In the genomic region with DNA sequence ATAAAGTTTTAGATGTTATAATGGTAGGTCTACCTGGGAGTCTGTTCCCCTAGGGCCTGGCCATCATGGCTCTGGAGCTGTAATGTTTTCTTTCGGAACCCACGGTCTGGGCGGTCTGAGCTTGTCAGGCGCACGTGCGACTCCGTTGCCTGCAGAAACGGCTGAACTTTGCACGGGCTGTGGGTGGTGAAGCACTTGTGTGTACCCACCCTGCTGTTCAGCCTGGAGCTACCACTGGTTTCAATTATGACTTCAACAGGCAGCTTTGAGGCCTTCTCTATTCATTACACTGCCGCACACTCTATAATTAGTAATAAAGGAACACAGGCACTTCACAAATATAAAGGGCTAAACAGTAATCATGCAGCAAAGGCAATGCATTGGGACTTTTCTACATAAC, we compare ENCODE assay signal across 19 cellular contexts. TPM values are rescaled to one million over a fixed set of nuclear protein-coding genes. Genes with fewer than 3 reads are reported as not detected.
"Had no signal": no experiment of that assay in that cellular context is flagged by ENCODE, and none has a peak within 500 bp of the region (broad histone marks: within the 10 kb centered on the region; RNA-seq: fewer than 3 reads in every experiment).

No MANE protein-coding gene starts in this region.

- H3K4me3 ChIP-seq: lung, right atrium auricular region, skin epidermis, transverse colon had no signal

- H3K9me3 ChIP-seq: right atrium auricular region, transverse colon had no signal

- H3K36me3 ChIP-seq: right atrium auricular region, transverse colon had no signal

- H3K4me3 Mint-ChIP-seq: activated CD8-positive, alpha-beta T cell treated with anti-CD3 and anti-CD28 coated beads for 36 hours; activated T-cell treated with anti-CD3 and anti-CD28 coated beads, Interleukin-2, amount 50 U/mL, for 4 hours; dendritic cell treated with granulocyte-macrophage colony-stimulating factor and Interleukin-4, amounts not matched to agents 40 ng/mL and 50 ng/mL, for 4 days had no signal

- H3K27ac ChIP-seq: right atrium auricular region, skin epidermis, transverse colon had no signal

- DNase-seq: activated CD4-positive, alpha-beta T cell treated with anti-CD3 and anti-CD28 coated beads for 48 hours; activated CD8-positive, alpha-beta T cell treated with anti-CD3 and anti-CD28 coated beads for 36 hours; activated effector memory CD4-positive, alpha-beta T cell treated with Interleukin-2 at 50 U/mL for 16 hours; activated naive CD4-positive, alpha-beta T cell treated with anti-CD3 and anti-CD28 coated beads, Interleukin-2, amount 50 U/mL, for 16 hours; activated T-cell treated with anti-CD3 and anti-CD28 coated beads, Interleukin-2, amount 50 U/mL, for 4 hours; head of caudate nucleus; midbrain; stimulated activated CD4-positive, alpha-beta T cell treated with anti-CD3 and anti-CD28 coated beads, Interleukin-4, amount 100 ng/mL, for 4 hours; stimulated activated CD8-positive, alpha-beta memory T cell treated with anti-CD3 and anti-CD28 coated beads, Interleukin-4, amount 100 ng/mL, for 48 hours; stimulated activated naive CD8-positive, alpha-beta T cell treated with anti-CD3 and anti-CD28 coated beads, Interleukin-15, Interleukin-2, amounts not matched to agents 100 U/mL and 50 U/mL, for 24 hours; transverse colon had no signal

- H3K27ac Mint-ChIP-seq: activated CD8-positive, alpha-beta T cell treated with anti-CD3 and anti-CD28 coated beads for 36 hours; dendritic cell treated with granulocyte-macrophage colony-stimulating factor and Interleukin-4, amounts not matched to agents 40 ng/mL and 50 ng/mL, for 4 days; progenitor cell of endocrine pancreas had no signal

- ATAC-seq: activated CD8-positive, alpha-beta T cell treated with anti-CD3 and anti-CD28 coated beads for 36 hours; activated T-cell treated with anti-CD3 and anti-CD28 coated beads, Interleukin-2, amount 50 U/mL, for 4 hours; stimulated activated naive CD8-positive, alpha-beta T cell treated with anti-CD3 and anti-CD28 coated beads, Interleukin-15, Interleukin-2, amounts not matched to agents 100 U/mL and 50 U/mL, for 24 hours had no signal

- H3K9me3 Mint-ChIP-seq: activated CD8-positive, alpha-beta T cell treated with anti-CD3 and anti-CD28 coated beads for 36 hours; activated T-cell treated with anti-CD3 and anti-CD28 coated beads, Interleukin-2, amount 50 U/mL, for 4 hours; dendritic cell treated with granulocyte-macrophage colony-stimulating factor and Interleukin-4, amounts not matched to agents 40 ng/mL and 50 ng/mL, for 4 days had no signal

RNA-seq across cellular contexts. Expression of gene PCDH8, which starts 6.0 kb away (rescaled TPM):
- total RNA-seq: activated CD8-positive, alpha-beta T cell treated with anti-CD3 and anti-CD28 coated beads for 36 hours; activated T-cell treated with anti-CD3 and anti-CD28 coated beads, Interleukin-2, amount 50 U/mL, for 4 hours; bronchial epithelial cell; myocyte; omental fat pad; right atrium auricular region had no signal
